20 cellular contexts compared by ENCODE assay signal in the genomic region with DNA sequence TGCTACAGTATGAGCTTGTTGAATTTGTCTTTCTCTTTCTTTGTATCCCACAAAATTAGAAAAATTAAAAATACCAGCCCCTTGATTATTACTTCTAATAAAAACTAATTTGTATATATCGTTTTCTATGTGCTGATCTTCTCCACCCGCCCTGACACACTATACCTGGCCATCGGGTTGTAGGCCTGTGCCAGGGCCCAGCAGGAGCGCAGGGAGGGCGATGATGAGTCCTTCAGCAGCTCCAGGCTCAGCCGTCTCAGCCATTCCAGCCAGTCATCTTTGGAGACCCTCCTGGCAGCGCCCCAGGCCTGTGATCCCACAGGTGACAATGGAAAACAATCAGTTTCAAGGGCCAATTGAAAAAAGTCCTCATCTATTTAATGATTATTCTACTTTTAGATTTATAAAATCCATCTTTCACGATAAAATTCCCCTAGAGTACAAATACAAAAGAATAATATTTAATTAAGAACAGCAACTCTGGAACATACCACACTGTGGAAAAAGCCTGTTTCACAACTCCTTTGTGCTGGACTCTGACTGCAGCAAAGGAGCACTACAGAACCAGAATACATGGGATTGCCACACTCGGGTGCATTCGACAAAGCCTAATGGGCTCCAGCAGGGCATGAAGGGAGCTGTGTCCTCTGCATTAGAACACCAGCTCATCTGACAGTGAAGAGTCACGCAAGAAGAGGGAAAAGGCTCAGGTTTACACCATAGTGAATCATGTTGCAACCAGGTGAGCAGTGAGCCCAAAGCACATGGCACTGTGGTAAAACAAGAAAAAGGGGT. TPM values are rescaled to one million over a fixed set of nuclear protein-coding genes. Genes with fewer than 3 reads are reported as not detected.
DNase-seq lines count a peak whose midpoint lies in the region; ATAC-seq lines count a peak whose summit lies in the region.
"Had no signal": no experiment of that assay in that cellular context is flagged by ENCODE, and none has a peak within 500 bp of the region (broad histone marks: within the 10 kb centered on the region; RNA-seq: fewer than 3 reads in every experiment).

No MANE protein-coding gene starts in this region.

- DNase-seq in NCI-H2107 (lab: John Stamatoyannopoulos, UW) (peak; percentile 27), cerebellar cortex (ENCODE audit: low spot score) (peak; percentile 73), left kidney (ENCODE audit: low read depth, low spot score) (peak; percentile 22), renal cortical epithelial cell (ENCODE audit: low read depth) (peak; percentile 17), H4 (ENCODE audit: low spot score) (no peak)
- DNase-seq: Caco-2; CD4-positive, alpha-beta memory T cell; DND-41; Karpas-422; NCI-H1417; NCI-H1694 treated with DMSO at 0.1 percent for 48 hours; NCI-H345; NCI-H524; NCI-H82; OCI-M1; SJCRH30 had no signal

- no peak for ATAC-seq in GM18909 (IDR thresholded peaks at IDR 0.05; ENCODE audit: poor library complexity, unreplicated experiment)
- no peak for ATAC-seq in GM19397 (IDR thresholded peaks at IDR 0.05; ENCODE audit: unreplicated experiment)

RNA-seq across cellular contexts. Expression of gene ANGPTL7, which starts 15.4 kb away (rescaled TPM):
- total RNA-seq in renal cortical epithelial cell, result 6.9 and 22.8 TPM in 2 replicates
- not detected in 2 replicates for total RNA-seq in H4 (2014; rRNA removed; shearing (Covaris generic))
- total RNA-seq: A673; Caco-2; CD4-positive, alpha-beta memory T cell; H1; SJCRH30 had no signal

RNA-seq across cellular contexts. Expression of gene MTOR, which starts 57.8 kb away (rescaled TPM):
- 42.4 and 105 TPM in 2 replicates for total RNA-seq in renal cortical epithelial cell
- 28.2 and 34.6 TPM in 2 replicates for total RNA-seq in H4 (2014; rRNA removed; shearing (Covaris generic))
